ENCODE assay signal across 17 cellular contexts in genomic region chr5:127650649-127651048, GRCh38. TPM values are rescaled to one million over a fixed set of nuclear protein-coding genes. Genes with fewer than 3 reads are reported as not detected.
DNase-seq lines count a peak whose midpoint lies in the region; ATAC-seq and TF ChIP-seq lines count a peak whose summit lies in the region.
"Had no signal": no experiment of that assay in that cellular context is flagged by ENCODE, and none has a peak within 500 bp of the region (broad histone marks: within the 10 kb centered on the region; RNA-seq: fewer than 3 reads in every experiment).

No MANE protein-coding gene starts in this region.

- intact Hi-C loops in Right ventricle myocardium superior (cut with DNase I) = no loop called here

- DNase-seq in cardiac muscle cell (ENCODE audit: low read depth in 1 of 2, low spot score in 1 of 2) (peak; percentile 26 to 81), Right ventricle myocardium superior (no peak), astrocyte of the spinal cord (ENCODE audit: low read depth, low spot score) (peak; percentile 86), iris pigment epithelial cell (ENCODE audit: low read depth) (peak; percentile 92), stromal cell of bone marrow (ENCODE audit: low read depth) (peak; percentile 33), GM19240 (ENCODE audit: insufficient read length, low spot score) (no peak), substantia nigra (lab: John Stamatoyannopoulos, UW) (no peak)
- no peak for DNase-seq in stimulated activated CD4-positive, alpha-beta T cell treated with anti-CD3 and anti-CD28 coated beads, Interleukin-4, amount 100 ng/mL, for 4 hours
- DNase-seq: ACHN, Caco-2, NCI-H1092 treated with DMSO at 0.1 percent for 48 hours, nucleus accumbens, Peyer's patch, T-helper 2 cell had no signal

- TF ChIP-seq CTCF in cardiac muscle cell (IDR thresholded peaks at IDR 0.05; ENCODE audit: low read depth, low read length) (no peak), astrocyte of the spinal cord (IDR thresholded peaks at IDR 0.05; ENCODE audit: low read depth, low read length) (no peak)

- peaks cover 24% of the 10 kb centered on the region for H3K4me1 ChIP-seq in cardiac muscle cell (ENCODE audit: low read depth)
- H3K4me1 ChIP-seq: Caco-2 had no signal

- H3K4me3 ChIP-seq in cardiac muscle cell = no peak overlapping the region
- no peak overlapping the region for H3K4me3 ChIP-seq in astrocyte of the spinal cord (ENCODE audit: low read depth, low read length)
- H3K4me3 ChIP-seq: lung, Peyer's patch had no signal

- H3K27ac ChIP-seq in cardiac muscle cell = peak overlapping the region; percentile 18
- H3K27ac ChIP-seq in substantia nigra (ENCODE audit: low read depth, low read length, poor library complexity, severe bottlenecking) = no peak overlapping the region

- H3K36me3 ChIP-seq in cardiac muscle cell = no peaks in the 10 kb centered on the region
- H3K36me3 ChIP-seq: Peyer's patch had no signal

- H3K27me3 ChIP-seq in cardiac muscle cell = no peaks in the 10 kb centered on the region
- H3K27me3 ChIP-seq: Peyer's patch had no signal

- in situ Hi-C loops in astrocyte of the spinal cord (cut with HindIII; ENCODE audit: low sequenced_read_pairs) = no loop called here

- H3K9me3 ChIP-seq in cardiac muscle cell (ENCODE audit: low read depth) = no peaks in the 10 kb centered on the region
- H3K9me3 ChIP-seq: Caco-2, Peyer's patch had no signal

- no peak for ATAC-seq in Right ventricle myocardium superior (ENCODE audit: poor library complexity)

RNA-seq across cellular contexts. Expression of gene CTXN3, which starts 1.8 kb away (rescaled TPM):
- total RNA-seq in cardiac muscle cell (not detected in 2 replicates), Right ventricle myocardium superior (not detected)
- polyA plus RNA-seq in cardiac muscle cell = not detected in 2 replicates
- total RNA-seq: activated T-helper 1 cell treated with anti-CD3 and anti-CD28 coated beads, Interleukin-12 subunit alpha, Interleukin-12 subunit beta, Interleukin-2, Interleukin-4 antibody, amounts not matched to agents 30 ng/mL and 10 ng/mL and 1 ng/mL, durations not matched to agents 14 hours and 24 hours and 36 hours; Caco-2; lung; Peyer's patch; ureter had no signal
- polyA plus RNA-seq: lung had no signal

RNA-seq across cellular contexts. Expression of gene CCDC192, which starts 52.5 kb away (rescaled TPM):
- total RNA-seq in cardiac muscle cell (not detected in 2 replicates), Right ventricle myocardium superior (not detected)
- polyA plus RNA-seq in cardiac muscle cell = 0.92 and 1.3 TPM in 2 replicates
- total RNA-seq: activated T-helper 1 cell treated with anti-CD3 and anti-CD28 coated beads, Interleukin-12 subunit alpha, Interleukin-12 subunit beta, Interleukin-2, Interleukin-4 antibody, amounts not matched to agents 30 ng/mL and 10 ng/mL and 1 ng/mL, durations not matched to agents 14 hours and 24 hours and 36 hours; Caco-2; Peyer's patch had no signal

Comparison
In these comparisons a context has a peak if more than half of its experiments do, and no peak if none do; other contexts are left out.
1. DNase-seq: peak in cardiac muscle cell (2 of 2), astrocyte of the spinal cord (single experiment), iris pigment epithelial cell (single experiment) and stromal cell of bone marrow (single experiment); none in Right ventricle myocardium superior (single experiment), stimulated activated CD4-positive, alpha-beta T cell treated with anti-CD3 and anti-CD28 coated beads, Interleukin-4, amount 100 ng/mL, for 4 hours (0 of 2), GM19240 (single experiment) and substantia nigra (0 of 49).